Comparison of ENCODE assay signal across 22 cellular contexts in the genomic region with DNA sequence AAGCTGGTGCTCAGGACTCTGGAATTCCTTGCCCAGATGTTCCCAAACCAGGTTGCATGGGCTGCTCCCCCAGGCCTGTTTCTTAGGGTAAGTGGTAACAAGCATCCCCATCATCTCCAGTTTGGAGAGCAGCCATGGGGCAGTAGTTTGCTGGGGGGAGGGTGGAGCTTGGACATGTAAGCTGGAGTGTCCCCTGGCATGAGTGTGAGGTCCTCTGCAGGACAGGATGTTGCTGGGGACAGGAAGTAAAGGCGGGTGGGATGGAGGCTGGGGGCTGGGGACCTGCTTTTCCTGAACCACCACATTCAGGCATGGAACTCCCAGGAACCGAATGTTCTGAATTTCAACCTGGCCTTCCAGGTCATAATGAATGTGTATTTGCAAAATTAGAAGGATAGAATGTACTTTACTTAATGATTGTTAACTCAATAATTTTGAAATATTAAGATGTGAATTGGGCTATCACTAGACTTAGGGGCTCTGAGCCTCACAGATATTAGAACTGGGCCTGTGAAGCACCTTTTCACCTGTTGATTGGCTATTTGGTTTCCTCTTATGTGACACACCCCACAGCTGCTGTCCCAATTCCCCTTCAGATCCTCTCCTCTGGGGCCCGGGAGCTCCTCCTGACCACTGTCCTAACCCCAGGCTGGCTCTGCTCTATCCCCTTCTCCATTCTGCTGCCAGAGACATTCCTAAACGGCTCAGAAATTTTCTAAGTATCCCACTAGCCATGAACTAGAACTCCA.
DNase-seq lines count a peak whose midpoint lies in the region; ATAC-seq, FAIRE-seq and TF ChIP-seq lines count a peak whose summit lies in the region.
"Had no signal": no experiment of that assay in that cellular context is flagged by ENCODE, and none has a peak within 500 bp of the region (broad histone marks: within the 10 kb centered on the region; RNA-seq: fewer than 3 reads in every experiment).

No MANE protein-coding gene starts in this region.

- ATAC-seq in A549 (no peak), GM19455 (IDR thresholded peaks at IDR 0.05; ENCODE audit: unreplicated experiment) (no peak)
- no peak for ATAC-seq in central memory CD8-positive, alpha-beta T cell (replicated peaks; ENCODE audit: extremely low read depth, poor library complexity, severe bottlenecking)

- peak overlapping the region; percentile 11 for H3K56ac ChIP-seq in mesendoderm (ENCODE audit: low read length)

- H3K27me3 ChIP-seq in mesendoderm (ENCODE audit: insufficient read depth, low read length, poor library complexity) = no peaks in the 10 kb centered on the region

- no peaks in the 10 kb centered on the region for H3K79me2 ChIP-seq in mesendoderm (ENCODE audit: control insufficient read depth, insufficient read depth, low read length)

- no peak for TF ChIP-seq RAD21 in A549 (conservative IDR thresholded peaks at IDR 0.05 in 1 of 2, IDR thresholded peaks at IDR 0.05 in 1 of 2)

- peaks cover 13% of the 10 kb centered on the region for H3K9me3 ChIP-seq in A549

- CTCF ChIA-PET in A549 (lab: Yijun Ruan, JAX) (interaction anchor here (0.8 to 7.0 kb wide), 34 partner anchors 9 to 232 kb away, joined by 3 to 39 read pairs (median 5); partner anchors contain the start of gene EPAS1), Calu3 (lab: Charles Lee) (interaction anchor here (0.7 to 2.1 kb wide), 5 partner anchors 8 to 168 kb away, joined by 3 to 14 read pairs (median 4); partner anchors contain the start of gene EPAS1)

- H4K5ac ChIP-seq in mesendoderm (ENCODE audit: low read length) = no peak overlapping the region

- H3K23ac ChIP-seq in mesendoderm (ENCODE audit: low read length) = no peak overlapping the region

- DNase-seq in A549 (ENCODE audit: low read depth in 1 of 2, low spot score in 1 of 2) (no peak), Calu3 (peak; percentile 18), mesendoderm (no peak), posterior vena cava (ENCODE audit: low spot score) (no peak), A172 (ENCODE audit: low spot score) (no peak), NCI-H345 treated with DMSO at 0.1 percent for 48 hours (lab: John Stamatoyannopoulos, UW; ENCODE audit: unreplicated experiment) (no peak)
- DNase-seq in central memory CD8-positive, alpha-beta T cell (ENCODE audit: low spot score in 2 of 2) = no peak
- DNase-seq: DMS 273 treated with DMSO at 0.1 percent for 48 hours; kidney glomerular epithelial cell; naive B cell; NCI-H1694; NCI-H748 treated with DMSO at 0.1 percent for 48 hours; stimulated activated CD4-positive, alpha-beta T cell treated with anti-CD3 and anti-CD28 coated beads, Interleukin-2, amount 100 ng/mL, for 48 hours; T1000 had no signal

- peak overlapping the region; percentile 79 for H3K4me2 ChIP-seq in A549
- H3K4me2 ChIP-seq in mesendoderm (ENCODE audit: low read length) = no peak overlapping the region

- H2BK5ac ChIP-seq in mesendoderm (ENCODE audit: low read length) = no peak overlapping the region

- no peaks in the 10 kb centered on the region for H3K9me3 Mint-ChIP-seq in Calu3 (ENCODE audit: low read depth, unreplicated experiment)
- no peaks in the 10 kb centered on the region for H3K9me3 Mint-ChIP-seq in central memory CD8-positive, alpha-beta T cell
- H3K9me3 Mint-ChIP-seq: activated CD4-positive, alpha-beta memory T cell treated with anti-CD3 and anti-CD28 coated beads for 36 hours; memory B cell; naive B cell; stimulated activated memory B cell treated with anti-CD40 and anti-IgM and Interleukin-4, amounts not matched to agents 10 μg/mL and 1 μg/mL and 100 μg/mL, for 72 hours; WTC11 had no signal

- H3K4me1 ChIP-seq in A549 = peaks cover 56% of the 10 kb centered on the region
- peaks cover 15% of the 10 kb centered on the region for H3K4me1 ChIP-seq in mesendoderm (ENCODE audit: control insufficient read depth, low read depth, low read length)

- H3K79me1 ChIP-seq in mesendoderm (ENCODE audit: low read length) = no peaks in the 10 kb centered on the region

- no peak for TF ChIP-seq CTCF in A549 (IDR thresholded peaks at IDR 0.05)
- no peak for TF ChIP-seq CTCF in Calu3 (IDR thresholded peaks at IDR 0.05; ENCODE audit: unreplicated experiment)

- BruUV-seq in Calu3 (replicated peaks; lab: Mats Ljungman, UMichigan) = no TSS peak

- H3K9ac ChIP-seq in mesendoderm (ENCODE audit: low read length) = no peak overlapping the region

- H2BK120ac ChIP-seq in mesendoderm (ENCODE audit: low read depth, low read length) = no peak overlapping the region

- POLR2A ChIA-PET in A549 (lab: Yijun Ruan, JAX) = interaction anchor here (1.2 to 4.8 kb wide), 5 partner anchors 64 to 168 kb away, joined by 4 to 22 read pairs (median 8); partner anchors contain the start of gene EPAS1

- no peak overlapping the region for H2AK5ac ChIP-seq in mesendoderm (ENCODE audit: low read length)

- no peak for TF ChIP-seq EP300 in A549 (IDR thresholded peaks at IDR 0.05)

- intact Hi-C loops in Calu3 (cut with micrococcal nuclease; ENCODE audit: unreplicated experiment) (no loop called here), posterior vena cava (cut with DNase I) (no loop called here)

- no peaks in the 10 kb centered on the region for H3K27me3 Mint-ChIP-seq in Calu3 (ENCODE audit: unreplicated experiment)
- H3K27me3 Mint-ChIP-seq in central memory CD8-positive, alpha-beta T cell = no peaks in the 10 kb centered on the region
- H3K27me3 Mint-ChIP-seq: activated CD4-positive, alpha-beta memory T cell treated with anti-CD3 and anti-CD28 coated beads for 36 hours had no signal

- H3K27ac ChIP-seq in A549 = peak overlapping the region; percentile 93 to 95
- no peak overlapping the region for H3K27ac ChIP-seq in mesendoderm (ENCODE audit: low read depth, low read length)

- H3K36me3 Mint-ChIP-seq in Calu3 (ENCODE audit: insufficient read depth, unreplicated experiment) = peaks cover 6% of the 10 kb centered on the region
- peaks cover 1% of the 10 kb centered on the region for H3K36me3 Mint-ChIP-seq in central memory CD8-positive, alpha-beta T cell (ENCODE audit: insufficient read depth)
- H3K36me3 Mint-ChIP-seq: activated CD4-positive, alpha-beta memory T cell treated with anti-CD3 and anti-CD28 coated beads for 36 hours; CD14-positive monocyte; memory B cell; naive B cell; stimulated activated memory B cell treated with anti-CD40 and anti-IgM and Interleukin-4, amounts not matched to agents 10 μg/mL and 1 μg/mL and 100 μg/mL, for 72 hours; WTC11 had no signal

- no peak for FAIRE-seq in A549 (lab: Jason Lieb, UNC)
- FAIRE-seq: H54, urothelium cell line had no signal

- H3K4me3 Mint-ChIP-seq in Calu3 (ENCODE audit: low read depth, unreplicated experiment) = no peak overlapping the region
- H3K4me3 Mint-ChIP-seq in central memory CD8-positive, alpha-beta T cell = no peak overlapping the region
- H3K4me3 Mint-ChIP-seq: CD14-positive monocyte; memory B cell; stimulated activated memory B cell treated with anti-CD40 and anti-IgM and Interleukin-4, amounts not matched to agents 10 μg/mL and 1 μg/mL and 100 μg/mL, for 72 hours; WTC11 had no signal

- H3K36me3 ChIP-seq in mesendoderm (ENCODE audit: control insufficient read depth, insufficient read depth, low read length) = no peaks in the 10 kb centered on the region

- peak overlapping the region; percentile 6 for H3K4ac ChIP-seq in mesendoderm (ENCODE audit: low read depth, low read length)

- 89% methylated on average over 4 of the region's 4 CpGs for WGBS in A549 (ENCODE audit: missing lambda C conversion rate)
- no CpG with 5 or more reads among the region's 4 CpGs for WGBS in mesendoderm (ENCODE audit: extremely low coverage, insufficient coverage, low lambda C conversion rate)

- peak overlapping the region; percentile 20 for H3K18ac ChIP-seq in mesendoderm (ENCODE audit: low read length)

- H4K8ac ChIP-seq in mesendoderm (ENCODE audit: low read depth, low read length) = no peak overlapping the region

- H3K4me1 Mint-ChIP-seq in Calu3 (ENCODE audit: low read depth, unreplicated experiment) = peaks cover 47% of the 10 kb centered on the region
- peaks cover 18% of the 10 kb centered on the region for H3K4me1 Mint-ChIP-seq in central memory CD8-positive, alpha-beta T cell

- no peak for TF ChIP-seq POLR2A in A549 (IDR thresholded peaks at IDR 0.05; ENCODE audit: low read length)

- H3K27ac Mint-ChIP-seq in Calu3 (ENCODE audit: unreplicated experiment) = peak overlapping the region; percentile 90
- peak overlapping the region; percentile 79 for H3K27ac Mint-ChIP-seq in central memory CD8-positive, alpha-beta T cell (ENCODE audit: low read depth)
- H3K27ac Mint-ChIP-seq: memory B cell; stimulated activated memory B cell treated with anti-CD40 and anti-IgM and Interleukin-4, amounts not matched to agents 10 μg/mL and 1 μg/mL and 100 μg/mL, for 72 hours had no signal

- no peak overlapping the region for H3K4me3 ChIP-seq in A549
- no peak overlapping the region for H3K4me3 ChIP-seq in mesendoderm (ENCODE audit: low read length)

- no peak overlapping the region for H2BK15ac ChIP-seq in mesendoderm (replicated peaks; ENCODE audit: low read depth)

TF ChIP-seq in A549, 52 proteins besides CTCF, POLR2A, EP300 and RAD21:
- TF ChIP-seq, protein P1, sequence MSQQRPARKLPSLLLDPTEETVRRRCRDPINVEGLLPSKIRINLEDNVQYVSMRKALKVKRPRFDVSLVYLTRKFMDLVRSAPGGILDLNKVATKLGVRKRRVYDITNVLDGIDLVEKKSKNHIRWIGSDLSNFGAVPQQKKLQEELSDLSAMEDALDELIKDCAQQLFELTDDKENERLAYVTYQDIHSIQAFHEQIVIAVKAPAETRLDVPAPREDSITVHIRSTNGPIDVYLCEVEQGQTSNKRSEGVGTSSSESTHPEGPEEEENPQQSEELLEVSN (IDR thresholded peaks at IDR 0.05; ENCODE audit: borderline replicate concordance, low read depth) = no peak
- TF ChIP-seq MAFK (IDR thresholded peaks at IDR 0.05; ENCODE audit: partially characterized antibody) = no peak
- no peak for TF ChIP-seq MAZ (IDR thresholded peaks at IDR 0.05; ENCODE audit: borderline replicate concordance, low read depth, low read length)
TF ChIP-seq in A549: peak in this region for 0.
